In the genomic region with DNA sequence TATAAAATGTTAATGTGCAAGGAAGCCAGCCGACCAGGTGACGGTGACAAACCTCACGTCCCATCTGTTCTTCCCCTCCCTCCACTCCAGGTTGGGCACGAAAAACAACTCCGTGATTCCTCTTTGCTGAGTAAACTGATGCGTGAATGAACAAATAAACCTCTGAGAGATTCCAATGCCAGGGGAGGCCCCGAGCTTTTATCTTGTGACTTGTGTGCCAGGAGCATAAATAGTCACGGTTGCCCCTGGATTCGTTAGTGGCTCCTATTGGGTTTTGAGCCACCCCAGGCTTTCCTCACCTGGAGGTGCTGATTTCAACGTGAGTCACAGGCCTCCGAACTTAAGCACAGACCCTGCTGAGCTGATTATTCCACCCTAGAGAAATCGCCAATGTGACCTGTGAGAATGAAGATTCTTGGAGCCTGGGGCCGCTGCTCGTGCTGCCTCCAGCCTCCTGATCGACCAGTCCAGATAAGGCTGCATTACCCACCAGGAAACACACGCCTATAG, we compare ENCODE assay signal across 19 cellular contexts.
DNase-seq lines count a peak whose midpoint lies in the region; ATAC-seq and TF ChIP-seq lines count a peak whose summit lies in the region.
"Had no signal": no experiment of that assay in that cellular context is flagged by ENCODE, and none has a peak within 500 bp of the region (broad histone marks: within the 10 kb centered on the region; RNA-seq: fewer than 3 reads in every experiment).

No MANE protein-coding gene starts in this region.

- H3K9me3 ChIP-seq in Caco-2: peaks cover 11% of the 10 kb centered on the region
- no peaks in the 10 kb centered on the region for H3K9me3 ChIP-seq in PC-9 (ENCODE audit: insufficient read depth, low read depth)
- H3K9me3 ChIP-seq: adrenal gland, colonic mucosa had no signal

- H3K36me3 ChIP-seq in Caco-2 (ENCODE audit: control insufficient read depth, insufficient read depth, low read length) (no peaks in the 10 kb centered on the region), PC-9 (ENCODE audit: low read depth) (no peaks in the 10 kb centered on the region)
- H3K36me3 ChIP-seq: adrenal gland, colonic mucosa, thoracic aorta had no signal

- no peaks in the 10 kb centered on the region for H3K27me3 Mint-ChIP-seq in Caco-2 (ENCODE audit: insufficient read depth, unreplicated experiment)

- no peak for ATAC-seq in HG03342 (IDR thresholded peaks at IDR 0.05; ENCODE audit: unreplicated experiment)
- ATAC-seq: GM12878 had no signal

- peak overlapping the region; percentile 60 for H3K27ac ChIP-seq in PC-9
- H3K27ac ChIP-seq: adrenal gland, colonic mucosa, thoracic aorta had no signal

- H3K27ac Mint-ChIP-seq in Caco-2 (ENCODE audit: unreplicated experiment): peak overlapping the region; percentile 71

- H3K9me3 Mint-ChIP-seq in Caco-2 (ENCODE audit: unreplicated experiment): peaks cover 19% of the 10 kb centered on the region

- peak overlapping the region; percentile 3 for H3K4me3 ChIP-seq in Caco-2 (ENCODE audit: low read depth, low read length)
- peak overlapping the region; percentile 26; the same call in 1 of the 2 replicates for H3K4me3 ChIP-seq in PC-9
- H3K4me3 ChIP-seq in foreskin fibroblast (ENCODE audit: low read depth in 1 of 2, low read length in 2 of 2): no peak overlapping the region
- H3K4me3 ChIP-seq: adrenal gland, colonic mucosa, GM12878, skin epidermis, thoracic aorta had no signal

- H4K20me1 ChIP-seq in PC-9 (ENCODE audit: insufficient read depth): no peaks in the 10 kb centered on the region

- H3K4me2 ChIP-seq in PC-9: peak overlapping the region; percentile 80

- BruUV-seq in Caco-2 (replicated peaks; lab: Mats Ljungman, UMichigan): no TSS peak
- no TSS peak for BruUV-seq in PC-9 (replicated peaks; lab: Mats Ljungman, UMichigan)

- peak overlapping the region; percentile 66; the same call in 1 of the 2 replicates for H2AFZ ChIP-seq in PC-9

- H3K4me1 Mint-ChIP-seq in Caco-2 (ENCODE audit: low read depth, unreplicated experiment): peaks cover 22% of the 10 kb centered on the region

- H3K9me2 ChIP-seq in PC-9 (ENCODE audit: insufficient read depth): no peaks in the 10 kb centered on the region

- CTCF ChIA-PET in Caco-2 (lab: Charles Lee): no interaction called here
- CTCF ChIA-PET in PC-9 (lab: Charles Lee): no interaction called here

- H3F3A ChIP-seq in PC-9 (ENCODE audit: insufficient read depth, low read depth): peaks cover 16% of the 10 kb centered on the region; the same call in 1 of the 2 replicates

- H3K4me1 ChIP-seq in Caco-2 (peaks cover 23% of the 10 kb centered on the region), PC-9 (replicated peaks; ENCODE audit: insufficient read depth) (peaks cover 33% of the 10 kb centered on the region)
- H3K4me1 ChIP-seq: adrenal gland, colonic mucosa had no signal

- H3K4me3 Mint-ChIP-seq in Caco-2 (ENCODE audit: unreplicated experiment): peak overlapping the region; percentile 68

- intact Hi-C loops in Caco-2 (cut with micrococcal nuclease; ENCODE audit: unreplicated experiment) (loop anchor here (10.0 kb wide), 1 partner anchor 86 kb away; no protein-coding TSS in a partner anchor), PC-9 (cut with micrococcal nuclease; ENCODE audit: unreplicated experiment) (loop anchor here (2.0 kb wide), 1 partner anchor 390 kb away; no protein-coding TSS in a partner anchor)

- H3K79me2 ChIP-seq in PC-9 (ENCODE audit: low read depth): no peaks in the 10 kb centered on the region

- TF ChIP-seq CTCF in Caco-2 (IDR thresholded peaks at IDR 0.05; ENCODE audit: insufficient read depth in 1 of 2, low read depth in 1 of 2, low read length in 1 of 2, severe bottlenecking in 1 of 2, unreplicated experiment in 1 of 2): no peak
- TF ChIP-seq CTCF in PC-9 (conservative IDR thresholded peaks at IDR 0.05): no peak
- TF ChIP-seq CTCF in foreskin fibroblast (IDR thresholded peaks at IDR 0.05; ENCODE audit: low read depth, low read length): no peak

- POLR2A ChIA-PET in Caco-2 (lab: Charles Lee): no interaction called here
- POLR2A ChIA-PET in PC-9 (lab: Charles Lee; ENCODE audit: unreplicated experiment): interaction anchor here (0.5 to 0.6 kb wide), 3 partner anchors 16 to 246 kb away, joined by 4 to 55 read pairs (median 4); no protein-coding TSS in a partner anchor

- H3K36me3 Mint-ChIP-seq in Caco-2 (ENCODE audit: insufficient read depth, unreplicated experiment): no peaks in the 10 kb centered on the region

- H3K27me3 ChIP-seq in Caco-2 (replicated peaks; ENCODE audit: control insufficient read depth, insufficient read depth, low read length) (no peaks in the 10 kb centered on the region), PC-9 (ENCODE audit: insufficient read depth, low read depth) (no peaks in the 10 kb centered on the region)
- H3K27me3 ChIP-seq: adrenal gland, colonic mucosa had no signal

- DNase-seq in Caco-2 (peak; percentile 26 to 51), ELF-1 (ENCODE audit: low read depth, low spot score) (peak; percentile 90), PC-9 (peak; percentile 75 to 95), iPS-NIHi7 (ENCODE audit: extremely low spot score) (peak; percentile 53), foreskin fibroblast (no peak), hepatic stellate cell (ENCODE audit: low spot score) (no peak), retina (no peak)
- DNase-seq: adrenal gland; colonic mucosa; EL; HCEC 1CT; MM.1S; NCI-H226; occipital lobe; stimulated activated CD4-positive, alpha-beta T cell treated with anti-CD3 and anti-CD28 coated beads, Interleukin-4, amount 100 ng/mL, for 4 hours had no signal

Comparison
In these comparisons a context has a peak if more than half of its experiments do, and no peak if none do; other contexts are left out.
1. DNase-seq: peak in Caco-2 (2 of 2), ELF-1 (single experiment), PC-9 (2 of 2) and iPS-NIHi7 (single experiment); none in foreskin fibroblast (0 of 2), hepatic stellate cell (single experiment) and retina (single experiment).
2. H3K4me3 ChIP-seq: peak in Caco-2 (single experiment) and PC-9 (single experiment); none in foreskin fibroblast (0 of 2).